24 cellular contexts compared by ENCODE assay signal in genomic region chr1:92701147-92701546, GRCh38.
DNase-seq lines count a peak whose midpoint lies in the region; ATAC-seq, FAIRE-seq and TF ChIP-seq lines count a peak whose summit lies in the region.
"Had no signal": no experiment of that assay in that cellular context is flagged by ENCODE, and none has a peak within 500 bp of the region (broad histone marks: within the 10 kb centered on the region; RNA-seq: fewer than 3 reads in every experiment).

No MANE protein-coding gene starts in this region.

- dilution Hi-C loops in keratinocyte (cut with MboI; ENCODE audit: extremely low pct_ligation_motif_present, low sequenced_read_pairs) = no loop called here

- no peak overlapping the region for H2AFZ ChIP-seq in keratinocyte (ENCODE audit: control insufficient read depth, low read length)
- no peak overlapping the region for H2AFZ ChIP-seq in HepG2 (ENCODE audit: low read length)

- H3K79me2 ChIP-seq in keratinocyte (ENCODE audit: control insufficient read depth, insufficient read depth, low read length) = peaks cover 6% of the 10 kb centered on the region
- no peaks in the 10 kb centered on the region for H3K79me2 ChIP-seq in HepG2 (ENCODE audit: insufficient read depth, low read length)

- no peaks in the 10 kb centered on the region for H3K4me1 ChIP-seq in keratinocyte (ENCODE audit: control insufficient read depth, extremely low read depth, insufficient read depth, low read length)
- H3K4me1 ChIP-seq in HepG2 (ENCODE audit: insufficient read depth, low read length) = 0 out of 2 replicates have a peak, but pooled peaks cover 7% of the 10 kb centered on the region
- H3K4me1 ChIP-seq: gastroesophageal sphincter, uterus had no signal

- H3K36me3 ChIP-seq in keratinocyte (ENCODE audit: control insufficient read depth in 2 of 2, extremely low read depth in 1 of 2, insufficient read depth in 2 of 2, low read length in 2 of 2) = no peaks in the 10 kb centered on the region
- H3K36me3 ChIP-seq in HepG2 (replicated peaks in 1 of 2; ENCODE audit: control insufficient read depth in 1 of 2, insufficient read depth in 2 of 2, low read length in 2 of 2) = no peaks in the 10 kb centered on the region; a peak in 1 of 5 replicates
- H3K36me3 ChIP-seq: uterus had no signal

- no peak for ATAC-seq in GM18519 (IDR thresholded peaks at IDR 0.05; ENCODE audit: low FRiP score, unreplicated experiment)
- ATAC-seq in HG03025 (IDR thresholded peaks at IDR 0.05; ENCODE audit: low FRiP score, unreplicated experiment) = no peak
- ATAC-seq in HepG2 = no peak
- ATAC-seq: activated CD4-positive, alpha-beta T cell treated with anti-CD3 and anti-CD28 coated beads for 36 hours; body of pancreas; gastroesophageal sphincter had no signal

- no peak for TF ChIP-seq POLR2A in HepG2 (IDR thresholded peaks at IDR 0.05; ENCODE audit: insufficient read depth in 1 of 2, low read depth in 2 of 2, low read length in 2 of 2)

- H3K27ac ChIP-seq in keratinocyte (ENCODE audit: control insufficient read depth, insufficient read depth, low read length) = no peak overlapping the region
- H3K27ac ChIP-seq in HepG2 (ENCODE audit: extremely low read length, insufficient read depth, low read length) = no peak overlapping the region
- H3K27ac ChIP-seq: body of pancreas, gastroesophageal sphincter, uterus had no signal

- H3K9ac ChIP-seq in keratinocyte (ENCODE audit: control insufficient read depth, extremely low read depth, insufficient read depth, low read length) (no peak overlapping the region), HepG2 (ENCODE audit: insufficient read depth, low read depth, low read length) (no peak overlapping the region)

- POLR2A ChIA-PET in HepG2 (lab: Yijun Ruan, JAX) = interaction anchor here (0.7 kb wide), 1 partner anchor 9 kb away, joined by 3 read pairs; no protein-coding TSS in a partner anchor

- TF ChIP-seq RAD21 in HepG2 (CRISPR knock-in tag; IDR thresholded peaks at IDR 0.05) = no peak

- intact Hi-C loops in HepG2 (cut with micrococcal nuclease; ENCODE audit: unreplicated experiment) = no loop called here

- CTCF ChIA-PET in HepG2 (lab: Yijun Ruan, JAX; ENCODE audit: low intra/inter-chr PET ratio, low total read pairs) = no interaction called here

- H3K4me3 ChIP-seq in AG10803 (ENCODE audit: low read length) (no peak overlapping the region), cardiac fibroblast (replicated peaks in 1 of 2; ENCODE audit: low read depth in 2 of 2, low read length in 2 of 2) (no peak overlapping the region), keratinocyte (ENCODE audit: control insufficient read depth in 2 of 3, extremely low read depth in 1 of 3, insufficient read depth in 2 of 3, low read depth in 1 of 3, low read length in 3 of 3) (no peak overlapping the region), HepG2 (replicated peaks in 1 of 3; ENCODE audit: insufficient read depth in 1 of 3, low read depth in 2 of 3, low read length in 3 of 3) (no peak overlapping the region)
- H3K4me3 ChIP-seq: body of pancreas, gastroesophageal sphincter, uterus had no signal

- in situ Hi-C loops in HepG2 (cut with HindIII; ENCODE audit: extremely low pct_ligation_motif_present, low pct_unique_long_range_greater_than_20kb) = no loop called here

- TF ChIP-seq CTCF in AG10803 (conservative IDR thresholded peaks at IDR 0.05; ENCODE audit: low read length) = no peak
- no peak for TF ChIP-seq CTCF in cardiac fibroblast (IDR thresholded peaks at IDR 0.05; ENCODE audit: low read depth, low read length)
- TF ChIP-seq CTCF in keratinocyte (optimal IDR thresholded peaks at IDR 0.05 in 1 of 3, IDR thresholded peaks at IDR 0.05 in 1 of 3, conservative IDR thresholded peaks at IDR 0.05 in 1 of 3; ENCODE audit: extremely low read depth in 1 of 3, insufficient read depth in 2 of 3, low read length in 3 of 3) = no peak
- TF ChIP-seq CTCF in HepG2 (CRISPR knock-in tag; IDR thresholded peaks at IDR 0.05) = no peak

- no TSS peak for BruUV-seq in HepG2 (replicated peaks; lab: Mats Ljungman, UMichigan)

- H4K20me1 ChIP-seq in keratinocyte (ENCODE audit: control insufficient read depth, extremely low read depth, insufficient read depth, low read length) (no peaks in the 10 kb centered on the region), HepG2 (ENCODE audit: insufficient read depth, low read length) (no peaks in the 10 kb centered on the region)

- H3K9me1 ChIP-seq in keratinocyte (ENCODE audit: control insufficient read depth, extremely low read depth, insufficient read depth, low read length) = no peaks in the 10 kb centered on the region

- WGBS in HepG2 (ENCODE audit: low lambda C conversion rate) = 91% methylated on average over 1 of the region's 1 CpG

- DNase-seq in AG10803 (ENCODE audit: low read depth) (peak; percentile 20), NCI-H226 (peak; percentile 78), cardiac fibroblast (ENCODE audit: low read depth in 2 of 2) (peak; percentile 51 to 75), keratinocyte (ENCODE audit: low read depth, low spot score) (no peak), HepG2 (ENCODE audit: low spot score) (no peak), NCI-H2029 (lab: John Stamatoyannopoulos, UW) (no peak)
- DNase-seq: activated CD4-positive, alpha-beta T cell treated with anti-CD3 and anti-CD28 coated beads for 36 hours; body of pancreas; CD4-positive, CD25-positive, alpha-beta regulatory T cell; cortex of kidney; DMS153; GDM1; kidney glomerular epithelial cell; NCI-H1105; NCI-H2107; NCI-H526 treated with DMSO at 0.1 percent for 48 hours; nucleus accumbens; retina; stimulated activated CD4-positive, alpha-beta T cell treated with anti-CD3 and anti-CD28 coated beads, Interleukin-15, amount 100 ng/mL, for 24 hours; uterus had no signal

- no peaks in the 10 kb centered on the region for H3K27me3 ChIP-seq in keratinocyte (ENCODE audit: control insufficient read depth, extremely low read depth, insufficient read depth, low read length)
- H3K27me3 ChIP-seq in HepG2 (ENCODE audit: control insufficient read depth in 1 of 2, insufficient read depth in 2 of 2, low read length in 2 of 2) = no peaks in the 10 kb centered on the region
- H3K27me3 ChIP-seq: body of pancreas, gastroesophageal sphincter, uterus had no signal

- H3K9me3 ChIP-seq in keratinocyte (ENCODE audit: control insufficient read depth, low read depth, low read length) = no peaks in the 10 kb centered on the region
- no peaks in the 10 kb centered on the region for H3K9me3 ChIP-seq in HepG2 (ENCODE audit: low read length)
- H3K9me3 ChIP-seq: body of pancreas, gastroesophageal sphincter, uterus had no signal

- peak; percentile 17 for FAIRE-seq in keratinocyte (lab: Jason Lieb, UNC)
- no peak for FAIRE-seq in HepG2 (lab: Jason Lieb, UNC)
- FAIRE-seq: H54 had no signal

- no peak overlapping the region for H3K4me2 ChIP-seq in keratinocyte (ENCODE audit: control insufficient read depth, extremely low read depth, insufficient read depth, low read depth, low read length)
- H3K4me2 ChIP-seq in HepG2 (ENCODE audit: low read depth, low read length) = no peak overlapping the region

- TF ChIP-seq EP300 in HepG2 (IDR thresholded peaks at IDR 0.05; ENCODE audit: low read depth in 2 of 2, low read length in 2 of 2) = no peak
- no peak for TF ChIP-seq EP300 in HepG2 (CRISPR knock-in tag; IDR thresholded peaks at IDR 0.05; ENCODE audit: borderline replicate concordance)

TF ChIP-seq in HepG2, 621 proteins besides CTCF, POLR2A, EP300 and RAD21:
- no peak for TF ChIP-seq FOXM1 (CRISPR knock-in tag; IDR thresholded peaks at IDR 0.05)
- TF ChIP-seq MEF2D (CRISPR knock-in tag; IDR thresholded peaks at IDR 0.05) = no peak
- TF ChIP-seq ZNF558 (CRISPR knock-in tag; IDR thresholded peaks at IDR 0.05; ENCODE audit: borderline replicate concordance) = no peak
- no peak for TF ChIP-seq FIP1L1 (IDR thresholded peaks at IDR 0.05; ENCODE audit: borderline replicate concordance, insufficient read depth, low read depth, low read length)

Comparison
In these comparisons a context has a peak if more than half of its experiments do, and no peak if none do; other contexts are left out.
1. DNase-seq: peak in AG10803 (single experiment), NCI-H226 (single experiment) and cardiac fibroblast (2 of 2); none in keratinocyte (single experiment), HepG2 (single experiment) and NCI-H2029 (single experiment).